ENCODE assay signal across 18 cellular contexts in genomic region chr6:129069006-129069405, GRCh38.
DNase-seq lines count a peak whose midpoint lies in the region; ATAC-seq and TF ChIP-seq lines count a peak whose summit lies in the region.
"Had no signal": no experiment of that assay in that cellular context is flagged by ENCODE, and none has a peak within 500 bp of the region (broad histone marks: within the 10 kb centered on the region; RNA-seq: fewer than 3 reads in every experiment).

No MANE protein-coding gene starts in this region.

- no peaks in the 10 kb centered on the region for H3K79me2 ChIP-seq in GM23248 (ENCODE audit: insufficient read depth)

- ATAC-seq in left colon (no peak), HG02759 (IDR thresholded peaks at IDR 0.05; ENCODE audit: unreplicated experiment) (no peak)
- ATAC-seq: A549 had no signal

- H2AFZ ChIP-seq in GM23248 = no peak overlapping the region
- H2AFZ ChIP-seq: PC-9 had no signal

- H3K4me3 Mint-ChIP-seq in activated CD4-positive, alpha-beta T cell treated with anti-CD3 and anti-CD28 coated beads, Interleukin-2, amount 10 ng/mL, durations not matched to agents 24 days and 14 days = no peak overlapping the region
- H3K4me3 Mint-ChIP-seq: CD8-positive, alpha-beta memory T cell had no signal

- H3K27ac Mint-ChIP-seq in activated CD4-positive, alpha-beta T cell treated with anti-CD3 and anti-CD28 coated beads, Interleukin-2, amount 10 ng/mL, durations not matched to agents 24 days and 14 days = no peak overlapping the region
- H3K27ac Mint-ChIP-seq: CD8-positive, alpha-beta memory T cell had no signal

- no peaks in the 10 kb centered on the region for H3K9me3 ChIP-seq in GM23248 (ENCODE audit: low read depth)
- H3K9me3 ChIP-seq: A549 had no signal

- H3K4me2 ChIP-seq in GM23248 (ENCODE audit: unreplicated experiment) = no peak overlapping the region
- H3K4me2 ChIP-seq: A549, PC-9 had no signal

- no peaks in the 10 kb centered on the region for H3K36me3 Mint-ChIP-seq in activated CD4-positive, alpha-beta T cell treated with anti-CD3 and anti-CD28 coated beads, Interleukin-2, amount 10 ng/mL, durations not matched to agents 24 days and 14 days (ENCODE audit: low read depth)
- H3K36me3 Mint-ChIP-seq: CD8-positive, alpha-beta memory T cell had no signal

- no peaks in the 10 kb centered on the region for H3K4me1 Mint-ChIP-seq in activated CD4-positive, alpha-beta T cell treated with anti-CD3 and anti-CD28 coated beads, Interleukin-2, amount 10 ng/mL, durations not matched to agents 24 days and 14 days
- H3K4me1 Mint-ChIP-seq: CD8-positive, alpha-beta memory T cell had no signal

- H3K27ac ChIP-seq in GM23248 (no peak overlapping the region), dorsolateral prefrontal cortex (peak overlapping the region in 50 of 59 donors; percentile 18 to 87 (median 65))
- H3K27ac ChIP-seq: A549, PC-9, RWPE1 had no signal

- DNase-seq in GM23248 (peak; percentile 8), dorsolateral prefrontal cortex (no peak), foreskin melanocyte (peak; percentile 6), superior temporal gyrus (ENCODE audit: extremely low spot score) (peak; percentile 51), left colon (no peak)
- no peak for DNase-seq in activated CD4-positive, alpha-beta T cell treated with anti-CD3 and anti-CD28 coated beads, Interleukin-2, amount 10 ng/mL, durations not matched to agents 24 days and 14 days
- DNase-seq: C1 segment of cervical spinal cord; CD8-positive, alpha-beta memory T cell; DMS53; IMR-90; NCI-H1436; NCI-H1930; NCI-H345; NCI-H526; PC-9 had no signal

- H3K9me2 ChIP-seq in GM23248 (ENCODE audit: insufficient read depth) = no peaks in the 10 kb centered on the region

- TF ChIP-seq CTCF in dorsolateral prefrontal cortex (IDR thresholded peaks at IDR 0.05 in 54 of 56, conservative IDR thresholded peaks at IDR 0.05 in 2 of 56; ENCODE audit: low read depth in 1 of 56, partially characterized antibody in 56 of 56) = no peak

- H3K9me3 Mint-ChIP-seq in activated CD4-positive, alpha-beta T cell treated with anti-CD3 and anti-CD28 coated beads, Interleukin-2, amount 10 ng/mL, durations not matched to agents 24 days and 14 days = no peaks in the 10 kb centered on the region

- H4K20me1 ChIP-seq in GM23248 (ENCODE audit: insufficient read depth) = no peaks in the 10 kb centered on the region

- intact Hi-C loops in dorsolateral prefrontal cortex (cut with DNase I) = loop anchor here in 1 of 2 donors (10.0 kb wide), 1 partner anchor 56 kb away; no protein-coding TSS in a partner anchor
- intact Hi-C loops in left colon (cut with DNase I, micrococcal nuclease) = no loop called here
- intact Hi-C loops in activated CD4-positive, alpha-beta T cell treated with anti-CD3 and anti-CD28 coated beads, Interleukin-2, amount 10 ng/mL, durations not matched to agents 24 days and 14 days (cut with micrococcal nuclease) = no loop called here

- H3K4me3 ChIP-seq in GM23248 = no peak overlapping the region
- no peak overlapping the region for H3K4me3 ChIP-seq in dorsolateral prefrontal cortex
- H3K4me3 ChIP-seq: A549, PC-9 had no signal

- H3K27me3 Mint-ChIP-seq in activated CD4-positive, alpha-beta T cell treated with anti-CD3 and anti-CD28 coated beads, Interleukin-2, amount 10 ng/mL, durations not matched to agents 24 days and 14 days = no peaks in the 10 kb centered on the region

- H3F3A ChIP-seq in GM23248 (ENCODE audit: insufficient read depth) = no peaks in the 10 kb centered on the region

- no peak overlapping the region for H3K9ac ChIP-seq in GM23248

- 0 out of 2 replicates have a peak, but pooled peaks cover 7% of the 10 kb centered on the region for H3K36me3 ChIP-seq in GM23248 (ENCODE audit: low read depth)

- peaks cover 6% of the 10 kb centered on the region; the same call in 1 of the 2 replicates for H3K4me1 ChIP-seq in GM23248 (ENCODE audit: insufficient read depth)
- H3K4me1 ChIP-seq: A549 had no signal

- H3K27me3 ChIP-seq in GM23248 (replicated peaks; ENCODE audit: insufficient read depth) (no peaks in the 10 kb centered on the region), dorsolateral prefrontal cortex (no peaks in the 10 kb centered on the region)

- in situ Hi-C loops in GM23248 (cut with MboI) = no loop called here

Comparison
In these comparisons a context has a peak if more than half of its experiments do, and no peak if none do; other contexts are left out.
1. DNase-seq: peak in GM23248 (single experiment), foreskin melanocyte (single experiment) and superior temporal gyrus (single experiment); none in dorsolateral prefrontal cortex (0 of 10), left colon (0 of 2) and activated CD4-positive, alpha-beta T cell treated with anti-CD3 and anti-CD28 coated beads, Interleukin-2, amount 10 ng/mL, durations not matched to agents 24 days and 14 days (single experiment).